Comparison of ENCODE assay signal across 17 cellular contexts in the genomic region with DNA sequence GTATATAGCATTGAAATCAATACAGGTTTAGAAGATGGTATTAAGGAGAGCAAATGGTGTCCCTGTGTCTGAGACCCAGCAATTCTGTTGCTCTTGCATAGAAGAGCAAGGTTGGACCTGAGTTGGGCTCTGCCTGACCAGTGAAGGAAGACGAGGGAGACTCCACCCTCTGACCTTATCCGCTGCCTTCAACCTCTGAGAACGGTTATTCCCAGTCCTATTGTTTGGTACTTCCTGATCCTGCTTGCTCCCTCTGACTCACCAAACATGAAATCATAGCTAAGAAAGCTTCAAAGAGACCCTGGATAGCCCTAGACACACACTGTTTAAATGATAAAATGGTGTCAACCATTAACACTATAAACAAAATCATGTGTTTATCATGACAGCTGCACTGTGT.
A peak's percentile ranks its signal among the peaks of the same experiment; 100 is the strongest.
DNase-seq lines count a peak whose midpoint lies in the region; ATAC-seq and TF ChIP-seq lines count a peak whose summit lies in the region.
"Had no signal": no experiment of that assay in that cellular context is flagged by ENCODE, and none has a peak within 500 bp of the region (broad histone marks: within the 10 kb centered on the region; RNA-seq: fewer than 3 reads in every experiment).

No MANE protein-coding gene starts in this region.

- H3K9me3 Mint-ChIP-seq in activated CD4-positive, alpha-beta T cell treated with anti-CD3 and anti-CD28 coated beads for 36 hours (ENCODE audit: low read depth) = no peaks in the 10 kb centered on the region
- H3K9me3 Mint-ChIP-seq: activated CD4-positive, alpha-beta memory T cell treated with anti-CD3 and anti-CD28 coated beads for 36 hours; stimulated activated naive B cell treated with anti-CD40 and anti-IgM and Interleukin-4, amounts not matched to agents 10 μg/mL and 1 μg/mL and 100 μg/mL, for 72 hours; T-helper 2 cell treated with Interferon-gamma antibody and Interleukin-4, amounts not matched to agents 5 μg/mL and 100 μg/mL, for 36 hours had no signal

- H3K4me3 Mint-ChIP-seq in activated CD4-positive, alpha-beta T cell treated with anti-CD3 and anti-CD28 coated beads for 36 hours = no peak overlapping the region
- H3K4me3 Mint-ChIP-seq: activated CD4-positive, alpha-beta memory T cell treated with anti-CD3 and anti-CD28 coated beads for 36 hours; B cell; stimulated activated naive B cell treated with anti-CD40 and anti-IgM and Interleukin-4, amounts not matched to agents 10 μg/mL and 1 μg/mL and 100 μg/mL, for 72 hours; T-helper 2 cell treated with Interferon-gamma antibody and Interleukin-4, amounts not matched to agents 5 μg/mL and 100 μg/mL, for 36 hours had no signal

- no TSS peak for BruUV-seq in mammary epithelial cell (replicated peaks; lab: Mats Ljungman, UMichigan)

- H3K36me3 ChIP-seq in mammary epithelial cell (ENCODE audit: insufficient read depth, low read length) (no peaks in the 10 kb centered on the region), hepatocyte (replicated peaks; ENCODE audit: insufficient read depth, low read depth) (no peaks in the 10 kb centered on the region)
- H3K36me3 ChIP-seq: Peyer's patch had no signal

- CTCF ChIA-PET in mammary epithelial cell (lab: Charles Lee; ENCODE audit: low non-redundant PET) = no interaction called here
- CTCF ChIA-PET in activated CD4-positive, alpha-beta T cell treated with anti-CD3 and anti-CD28 coated beads for 36 hours (lab: Charles Lee) = no interaction called here

- H3K27me3 ChIP-seq in mammary epithelial cell (ENCODE audit: insufficient read depth, low read length) (no peaks in the 10 kb centered on the region), hepatocyte (no peaks in the 10 kb centered on the region)
- H3K27me3 ChIP-seq: Peyer's patch had no signal

- 65% methylated on average over 3 of the region's 3 CpGs for WGBS in mammary epithelial cell (ENCODE audit: low coverage, missing lambda C conversion rate)
- 59% methylated on average over 3 of the region's 3 CpGs for WGBS in hepatocyte (ENCODE audit: low lambda C conversion rate, missing lambda C conversion rate)

- no peaks in the 10 kb centered on the region for H3K9me3 ChIP-seq in mammary epithelial cell (replicated peaks; ENCODE audit: insufficient read depth, low read length)
- no peaks in the 10 kb centered on the region for H3K9me3 ChIP-seq in hepatocyte (ENCODE audit: low read depth)
- H3K9me3 ChIP-seq: Peyer's patch had no signal

- ATAC-seq in activated CD4-positive, alpha-beta T cell treated with anti-CD3 and anti-CD28 coated beads for 36 hours = no peak
- ATAC-seq in GM18498 (IDR thresholded peaks at IDR 0.05; ENCODE audit: unreplicated experiment) = no peak
- ATAC-seq: stimulated activated naive B cell treated with anti-CD40 and anti-IgM and Interleukin-4, amounts not matched to agents 10 μg/mL and 1 μg/mL and 100 μg/mL, for 72 hours had no signal

- H3K4me2 ChIP-seq in mammary epithelial cell (ENCODE audit: insufficient read depth, low read depth, low read length) (no peak overlapping the region), hepatocyte (peak overlapping the region; percentile 40)

- H3K4me1 Mint-ChIP-seq in activated CD4-positive, alpha-beta T cell treated with anti-CD3 and anti-CD28 coated beads for 36 hours = no peaks in the 10 kb centered on the region
- H3K4me1 Mint-ChIP-seq: stimulated activated naive B cell treated with anti-CD40 and anti-IgM and Interleukin-4, amounts not matched to agents 10 μg/mL and 1 μg/mL and 100 μg/mL, for 72 hours had no signal

- H2AFZ ChIP-seq in mammary epithelial cell (ENCODE audit: low read depth, low read length) (peak overlapping the region; percentile 3), hepatocyte (no peak overlapping the region)

- H3K27ac ChIP-seq in mammary epithelial cell (ENCODE audit: insufficient read depth, low read depth, low read length) = no peak overlapping the region
- peak overlapping the region; percentile 56 for H3K27ac ChIP-seq in hepatocyte

- DNase-seq in HPDE6-E6E7 (ENCODE audit: extremely low spot score) (peak; percentile 25), mammary epithelial cell (no peak), hepatocyte (ENCODE audit: low spot score) (peak; percentile 27), renal cortical epithelial cell (ENCODE audit: low read depth) (peak; percentile 80), GM19240 (ENCODE audit: insufficient read length, low spot score) (no peak), NCI-H146 treated with DMSO at 0.1 percent for 48 hours (lab: John Stamatoyannopoulos, UW; ENCODE audit: unreplicated experiment) (no peak)
- no peak for DNase-seq in activated CD4-positive, alpha-beta T cell treated with anti-CD3 and anti-CD28 coated beads for 36 hours
- DNase-seq: activated CD4-positive, alpha-beta memory T cell treated with anti-CD3 and anti-CD28 coated beads for 36 hours; activated effector memory CD4-positive, alpha-beta T cell treated with Interleukin-2 at 50 U/mL for 16 hours; DMS79; NCI-H1092 treated with DMSO at 0.1 percent for 48 hours; Peyer's patch; stimulated activated CD4-positive, alpha-beta T cell treated with anti-CD3 and anti-CD28 coated beads, Interleukin-4, amount 100 ng/mL, for 24 hours; stimulated activated naive B cell treated with anti-CD40 and anti-IgM and Interleukin-4, amounts not matched to agents 10 μg/mL and 1 μg/mL and 100 μg/mL, for 72 hours had no signal

- H3K9ac ChIP-seq in mammary epithelial cell (ENCODE audit: insufficient read depth, low read length) = no peak overlapping the region

- H3K9me2 ChIP-seq in hepatocyte (replicated peaks; ENCODE audit: insufficient read depth) = no peaks in the 10 kb centered on the region

- POLR2A ChIA-PET in activated CD4-positive, alpha-beta T cell treated with anti-CD3 and anti-CD28 coated beads for 36 hours (lab: Charles Lee) = no interaction called here

- in situ Hi-C loops in mammary epithelial cell (cut with MboI; ENCODE audit: low sequenced_read_pairs in 2 of 2) = no loop called here

- H3K27ac Mint-ChIP-seq in activated CD4-positive, alpha-beta T cell treated with anti-CD3 and anti-CD28 coated beads for 36 hours = no peak overlapping the region
- H3K27ac Mint-ChIP-seq: activated CD4-positive, alpha-beta memory T cell treated with anti-CD3 and anti-CD28 coated beads for 36 hours; B cell; stimulated activated naive B cell treated with anti-CD40 and anti-IgM and Interleukin-4, amounts not matched to agents 10 μg/mL and 1 μg/mL and 100 μg/mL, for 72 hours; T-helper 2 cell treated with Interferon-gamma antibody and Interleukin-4, amounts not matched to agents 5 μg/mL and 100 μg/mL, for 36 hours had no signal

- H3K4me1 ChIP-seq in mammary epithelial cell (ENCODE audit: insufficient read depth, low read length) (peaks cover 14% of the 10 kb centered on the region), hepatocyte (ENCODE audit: insufficient read depth) (no peaks in the 10 kb centered on the region)
- H3K4me1 ChIP-seq: Peyer's patch had no signal

- no peaks in the 10 kb centered on the region for H3K36me3 Mint-ChIP-seq in activated CD4-positive, alpha-beta T cell treated with anti-CD3 and anti-CD28 coated beads for 36 hours (ENCODE audit: low read depth)
- H3K36me3 Mint-ChIP-seq: activated CD4-positive, alpha-beta memory T cell treated with anti-CD3 and anti-CD28 coated beads for 36 hours; stimulated activated naive B cell treated with anti-CD40 and anti-IgM and Interleukin-4, amounts not matched to agents 10 μg/mL and 1 μg/mL and 100 μg/mL, for 72 hours had no signal

- H3K27me3 Mint-ChIP-seq in activated CD4-positive, alpha-beta T cell treated with anti-CD3 and anti-CD28 coated beads for 36 hours = no peaks in the 10 kb centered on the region
- H3K27me3 Mint-ChIP-seq: B cell had no signal

- no peak for TF ChIP-seq CTCF in mammary epithelial cell (conservative IDR thresholded peaks at IDR 0.05 in 1 of 2, IDR thresholded peaks at IDR 0.05 in 1 of 2; ENCODE audit: extremely low read depth in 1 of 2, insufficient read depth in 1 of 2, low read depth in 1 of 2, low read length in 2 of 2)
- no peak for TF ChIP-seq CTCF in hepatocyte (IDR thresholded peaks at IDR 0.05; ENCODE audit: poor library complexity)

- intact Hi-C loops in mammary epithelial cell (cut with micrococcal nuclease) = loop anchor here (5.0 kb wide), 1 partner anchor 211 kb away; no protein-coding TSS in a partner anchor
- intact Hi-C loops in activated CD4-positive, alpha-beta T cell treated with anti-CD3 and anti-CD28 coated beads for 36 hours (cut with DNase I, micrococcal nuclease) = no loop called here

- no peak overlapping the region for H3K4me3 ChIP-seq in mammary epithelial cell (replicated peaks in 1 of 3; ENCODE audit: insufficient read depth in 1 of 3, low read depth in 2 of 3, low read length in 3 of 3)
- H3K4me3 ChIP-seq in hepatocyte = no peak overlapping the region
- H3K4me3 ChIP-seq: Peyer's patch had no signal

- dilution Hi-C loops in mammary epithelial cell (cut with HindIII; ENCODE audit: low sequenced_read_pairs) = no loop called here

- H3K79me2 ChIP-seq in mammary epithelial cell (ENCODE audit: insufficient read depth, low read length) (no peaks in the 10 kb centered on the region), hepatocyte (no peaks in the 10 kb centered on the region)

- no peaks in the 10 kb centered on the region for H4K20me1 ChIP-seq in mammary epithelial cell (ENCODE audit: insufficient read depth, low read length)
- H4K20me1 ChIP-seq in hepatocyte (ENCODE audit: insufficient read depth, poor library complexity, severe bottlenecking) = no peaks in the 10 kb centered on the region

Comparison
In these comparisons a context has a peak if more than half of its experiments do, and no peak if none do; other contexts are left out.
1. DNase-seq: peak in HPDE6-E6E7 (single experiment), hepatocyte (single experiment) and renal cortical epithelial cell (single experiment); none in mammary epithelial cell (single experiment), GM19240 (single experiment), NCI-H146 treated with DMSO at 0.1 percent for 48 hours (single experiment) and activated CD4-positive, alpha-beta T cell treated with anti-CD3 and anti-CD28 coated beads for 36 hours (single experiment).